In the genomic region with DNA sequence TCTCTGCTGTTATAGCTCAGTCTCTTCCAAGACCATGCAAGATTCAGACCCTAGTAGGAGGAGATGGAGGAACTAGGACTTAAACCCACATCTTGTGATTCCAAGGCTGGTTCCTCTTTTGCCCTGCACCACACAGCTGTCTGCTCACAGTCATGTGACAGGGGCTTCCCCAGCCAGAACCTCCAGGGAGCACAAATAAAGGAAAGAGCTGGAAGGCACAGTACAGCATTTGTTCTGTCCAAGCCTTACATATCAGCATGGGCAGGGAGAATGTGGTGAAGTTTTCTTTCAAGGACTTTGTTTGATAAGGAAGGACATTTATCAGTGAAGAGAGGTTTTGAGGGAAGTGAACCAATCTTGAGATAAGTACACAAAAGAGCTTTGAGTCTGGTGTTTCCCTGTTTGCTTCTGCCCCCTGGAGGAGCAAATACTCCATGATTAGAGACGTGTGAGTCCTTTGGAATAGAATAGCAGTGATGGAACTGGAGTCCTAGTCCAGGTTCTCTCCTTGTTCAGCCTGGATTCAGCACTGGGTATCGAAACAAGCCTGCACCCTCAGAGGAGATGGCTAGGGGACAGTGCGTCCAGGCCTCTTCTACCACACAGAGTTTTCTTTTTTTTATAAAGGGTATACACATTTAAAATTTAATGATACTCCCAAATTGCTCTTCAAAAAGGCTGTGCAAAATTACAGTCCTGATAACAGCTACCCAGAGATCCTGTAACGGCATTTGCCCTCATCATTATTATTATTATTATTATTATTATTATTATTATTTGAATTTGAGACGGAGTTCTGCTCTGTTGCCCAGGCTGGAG, we compare ENCODE assay signal across 1 cellular context.
TF ChIP-seq lines count a peak whose summit lies in the region.

No MANE protein-coding gene starts in this region.

TF ChIP-seq in K562, 482 proteins besides CTCF, POLR2A, EP300 and RAD21 (continued from another document and continues in another):
- TF ChIP-seq TAF7 (tag; IDR thresholded peaks at IDR 0.05) (no peak), ZNF77 (CRISPR knock-in tag; IDR thresholded peaks at IDR 0.05) (no peak), TOE1 (IDR thresholded peaks at IDR 0.05; ENCODE audit: borderline replicate concordance) (peak; percentile 94), TOE1 (CRISPR knock-in tag; IDR thresholded peaks at IDR 0.05; ENCODE audit: borderline replicate concordance, low read depth) (no peak), ZKSCAN1 (IDR thresholded peaks at IDR 0.05; ENCODE audit: low read depth, low read length) (no peak), ZNF507 (tag; conservative IDR thresholded peaks at IDR 0.05) (no peak), ESRRA (IDR thresholded peaks at IDR 0.05; ENCODE audit: borderline replicate concordance, low read depth) (peak; percentile 84), SIN3B (IDR thresholded peaks at IDR 0.05; ENCODE audit: low read depth) (no peak), RBM17 (IDR thresholded peaks at IDR 0.05; ENCODE audit: borderline replicate concordance, low read depth, low read length) (no peak), CHCHD3 (CRISPR knock-in tag; IDR thresholded peaks at IDR 0.05) (no peak), ZC3H11A (IDR thresholded peaks at IDR 0.05; ENCODE audit: low read depth, low read length) (no peak), TAF15 (IDR thresholded peaks at IDR 0.05; ENCODE audit: low read depth, low read length) (no peak), HNRNPK (IDR thresholded peaks at IDR 0.05; ENCODE audit: low read depth, low read length, poor library complexity, severe bottlenecking) (no peak), SMARCC2 (IDR thresholded peaks at IDR 0.05; ENCODE audit: low read depth) (no peak), KAT2B (IDR thresholded peaks at IDR 0.05; ENCODE audit: low read depth, low read length) (no peak), ZNF212 (CRISPR knock-in tag; IDR thresholded peaks at IDR 0.05) (no peak), CBX8 (IDR thresholded peaks at IDR 0.05; ENCODE audit: borderline replicate concordance, extremely low read depth, low read depth, low read length, poor library complexity, severe bottlenecking) (no peak), CAMTA2 (CRISPR knock-in tag; conservative IDR thresholded peaks at IDR 0.05) (no peak), MYNN (IDR thresholded peaks at IDR 0.05) (peak; percentile 57; the same call in 1 of the 2 replicates), MYNN (CRISPR knock-in tag; IDR thresholded peaks at IDR 0.05) (no peak), EZH2 (IDR thresholded peaks at IDR 0.05; ENCODE audit: borderline replicate concordance, low read depth, low read length) (no peak), NCOA6 (IDR thresholded peaks at IDR 0.05) (no peak)
- TF ChIP-seq, protein P1, sequence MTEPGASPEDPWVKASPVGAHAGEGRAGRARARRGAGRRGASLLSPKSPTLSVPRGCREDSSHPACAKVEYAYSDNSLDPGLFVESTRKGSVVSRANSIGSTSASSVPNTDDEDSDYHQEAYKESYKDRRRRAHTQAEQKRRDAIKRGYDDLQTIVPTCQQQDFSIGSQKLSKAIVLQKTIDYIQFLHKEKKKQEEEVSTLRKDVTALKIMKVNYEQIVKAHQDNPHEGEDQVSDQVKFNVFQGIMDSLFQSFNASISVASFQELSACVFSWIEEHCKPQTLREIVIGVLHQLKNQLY (CRISPR knock-in tag; conservative IDR thresholded peaks at IDR 0.05), result no peak
- TF ChIP-seq, protein P2, sequence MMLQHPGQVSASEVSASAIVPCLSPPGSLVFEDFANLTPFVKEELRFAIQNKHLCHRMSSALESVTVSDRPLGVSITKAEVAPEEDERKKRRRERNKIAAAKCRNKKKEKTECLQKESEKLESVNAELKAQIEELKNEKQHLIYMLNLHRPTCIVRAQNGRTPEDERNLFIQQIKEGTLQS (IDR thresholded peaks at IDR 0.05), result no peak
- TF ChIP-seq, protein P2 (CRISPR knock-in tag; conservative IDR thresholded peaks at IDR 0.05), result no peak
- TF ChIP-seq, protein P3, sequence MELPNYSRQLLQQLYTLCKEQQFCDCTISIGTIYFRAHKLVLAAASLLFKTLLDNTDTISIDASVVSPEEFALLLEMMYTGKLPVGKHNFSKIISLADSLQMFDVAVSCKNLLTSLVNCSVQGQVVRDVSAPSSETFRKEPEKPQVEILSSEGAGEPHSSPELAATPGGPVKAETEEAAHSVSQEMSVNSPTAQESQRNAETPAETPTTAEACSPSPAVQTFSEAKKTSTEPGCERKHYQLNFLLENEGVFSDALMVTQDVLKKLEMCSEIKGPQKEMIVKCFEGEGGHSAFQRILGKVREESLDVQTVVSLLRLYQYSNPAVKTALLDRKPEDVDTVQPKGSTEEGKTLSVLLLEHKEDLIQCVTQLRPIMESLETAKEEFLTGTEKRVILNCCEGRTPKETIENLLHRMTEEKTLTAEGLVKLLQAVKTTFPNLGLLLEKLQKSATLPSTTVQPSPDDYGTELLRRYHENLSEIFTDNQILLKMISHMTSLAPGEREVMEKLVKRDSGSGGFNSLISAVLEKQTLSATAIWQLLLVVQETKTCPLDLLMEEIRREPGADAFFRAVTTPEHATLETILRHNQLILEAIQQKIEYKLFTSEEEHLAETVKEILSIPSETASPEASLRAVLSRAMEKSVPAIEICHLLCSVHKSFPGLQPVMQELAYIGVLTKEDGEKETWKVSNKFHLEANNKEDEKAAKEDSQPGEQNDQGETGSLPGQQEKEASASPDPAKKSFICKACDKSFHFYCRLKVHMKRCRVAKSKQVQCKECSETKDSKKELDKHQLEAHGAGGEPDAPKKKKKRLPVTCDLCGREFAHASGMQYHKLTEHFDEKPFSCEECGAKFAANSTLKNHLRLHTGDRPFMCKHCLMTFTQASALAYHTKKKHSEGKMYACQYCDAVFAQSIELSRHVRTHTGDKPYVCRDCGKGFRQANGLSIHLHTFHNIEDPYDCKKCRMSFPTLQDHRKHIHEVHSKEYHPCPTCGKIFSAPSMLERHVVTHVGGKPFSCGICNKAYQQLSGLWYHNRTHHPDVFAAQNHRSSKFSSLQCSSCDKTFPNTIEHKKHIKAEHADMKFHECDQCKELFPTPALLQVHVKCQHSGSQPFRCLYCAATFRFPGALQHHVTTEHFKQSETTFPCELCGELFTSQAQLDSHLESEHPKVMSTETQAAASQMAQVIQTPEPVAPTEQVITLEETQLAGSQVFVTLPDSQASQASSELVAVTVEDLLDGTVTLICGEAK (IDR thresholded peaks at IDR 0.05), result no peak
- TF ChIP-seq, protein P3 (CRISPR knock-in tag; IDR thresholded peaks at IDR 0.05), result no peak
- TF ChIP-seq, protein P4, sequence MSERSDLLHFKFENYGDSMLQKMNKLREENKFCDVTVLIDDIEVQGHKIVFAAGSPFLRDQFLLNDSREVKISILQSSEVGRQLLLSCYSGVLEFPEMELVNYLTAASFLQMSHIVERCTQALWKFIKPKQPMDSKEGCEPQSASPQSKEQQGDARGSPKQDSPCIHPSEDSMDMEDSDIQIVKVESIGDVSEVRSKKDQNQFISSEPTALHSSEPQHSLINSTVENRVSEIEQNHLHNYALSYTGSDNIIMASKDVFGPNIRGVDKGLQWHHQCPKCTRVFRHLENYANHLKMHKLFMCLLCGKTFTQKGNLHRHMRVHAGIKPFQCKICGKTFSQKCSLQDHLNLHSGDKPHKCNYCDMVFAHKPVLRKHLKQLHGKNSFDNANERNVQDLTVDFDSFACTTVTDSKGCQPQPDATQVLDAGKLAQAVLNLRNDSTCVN (CRISPR knock-in tag; IDR thresholded peaks at IDR 0.05), result no peak
- TF ChIP-seq, protein P5, sequence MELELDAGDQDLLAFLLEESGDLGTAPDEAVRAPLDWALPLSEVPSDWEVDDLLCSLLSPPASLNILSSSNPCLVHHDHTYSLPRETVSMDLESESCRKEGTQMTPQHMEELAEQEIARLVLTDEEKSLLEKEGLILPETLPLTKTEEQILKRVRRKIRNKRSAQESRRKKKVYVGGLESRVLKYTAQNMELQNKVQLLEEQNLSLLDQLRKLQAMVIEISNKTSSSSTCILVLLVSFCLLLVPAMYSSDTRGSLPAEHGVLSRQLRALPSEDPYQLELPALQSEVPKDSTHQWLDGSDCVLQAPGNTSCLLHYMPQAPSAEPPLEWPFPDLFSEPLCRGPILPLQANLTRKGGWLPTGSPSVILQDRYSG (tag; conservative IDR thresholded peaks at IDR 0.05; ENCODE audit: low read depth), result no peak
- TF ChIP-seq, protein P6, sequence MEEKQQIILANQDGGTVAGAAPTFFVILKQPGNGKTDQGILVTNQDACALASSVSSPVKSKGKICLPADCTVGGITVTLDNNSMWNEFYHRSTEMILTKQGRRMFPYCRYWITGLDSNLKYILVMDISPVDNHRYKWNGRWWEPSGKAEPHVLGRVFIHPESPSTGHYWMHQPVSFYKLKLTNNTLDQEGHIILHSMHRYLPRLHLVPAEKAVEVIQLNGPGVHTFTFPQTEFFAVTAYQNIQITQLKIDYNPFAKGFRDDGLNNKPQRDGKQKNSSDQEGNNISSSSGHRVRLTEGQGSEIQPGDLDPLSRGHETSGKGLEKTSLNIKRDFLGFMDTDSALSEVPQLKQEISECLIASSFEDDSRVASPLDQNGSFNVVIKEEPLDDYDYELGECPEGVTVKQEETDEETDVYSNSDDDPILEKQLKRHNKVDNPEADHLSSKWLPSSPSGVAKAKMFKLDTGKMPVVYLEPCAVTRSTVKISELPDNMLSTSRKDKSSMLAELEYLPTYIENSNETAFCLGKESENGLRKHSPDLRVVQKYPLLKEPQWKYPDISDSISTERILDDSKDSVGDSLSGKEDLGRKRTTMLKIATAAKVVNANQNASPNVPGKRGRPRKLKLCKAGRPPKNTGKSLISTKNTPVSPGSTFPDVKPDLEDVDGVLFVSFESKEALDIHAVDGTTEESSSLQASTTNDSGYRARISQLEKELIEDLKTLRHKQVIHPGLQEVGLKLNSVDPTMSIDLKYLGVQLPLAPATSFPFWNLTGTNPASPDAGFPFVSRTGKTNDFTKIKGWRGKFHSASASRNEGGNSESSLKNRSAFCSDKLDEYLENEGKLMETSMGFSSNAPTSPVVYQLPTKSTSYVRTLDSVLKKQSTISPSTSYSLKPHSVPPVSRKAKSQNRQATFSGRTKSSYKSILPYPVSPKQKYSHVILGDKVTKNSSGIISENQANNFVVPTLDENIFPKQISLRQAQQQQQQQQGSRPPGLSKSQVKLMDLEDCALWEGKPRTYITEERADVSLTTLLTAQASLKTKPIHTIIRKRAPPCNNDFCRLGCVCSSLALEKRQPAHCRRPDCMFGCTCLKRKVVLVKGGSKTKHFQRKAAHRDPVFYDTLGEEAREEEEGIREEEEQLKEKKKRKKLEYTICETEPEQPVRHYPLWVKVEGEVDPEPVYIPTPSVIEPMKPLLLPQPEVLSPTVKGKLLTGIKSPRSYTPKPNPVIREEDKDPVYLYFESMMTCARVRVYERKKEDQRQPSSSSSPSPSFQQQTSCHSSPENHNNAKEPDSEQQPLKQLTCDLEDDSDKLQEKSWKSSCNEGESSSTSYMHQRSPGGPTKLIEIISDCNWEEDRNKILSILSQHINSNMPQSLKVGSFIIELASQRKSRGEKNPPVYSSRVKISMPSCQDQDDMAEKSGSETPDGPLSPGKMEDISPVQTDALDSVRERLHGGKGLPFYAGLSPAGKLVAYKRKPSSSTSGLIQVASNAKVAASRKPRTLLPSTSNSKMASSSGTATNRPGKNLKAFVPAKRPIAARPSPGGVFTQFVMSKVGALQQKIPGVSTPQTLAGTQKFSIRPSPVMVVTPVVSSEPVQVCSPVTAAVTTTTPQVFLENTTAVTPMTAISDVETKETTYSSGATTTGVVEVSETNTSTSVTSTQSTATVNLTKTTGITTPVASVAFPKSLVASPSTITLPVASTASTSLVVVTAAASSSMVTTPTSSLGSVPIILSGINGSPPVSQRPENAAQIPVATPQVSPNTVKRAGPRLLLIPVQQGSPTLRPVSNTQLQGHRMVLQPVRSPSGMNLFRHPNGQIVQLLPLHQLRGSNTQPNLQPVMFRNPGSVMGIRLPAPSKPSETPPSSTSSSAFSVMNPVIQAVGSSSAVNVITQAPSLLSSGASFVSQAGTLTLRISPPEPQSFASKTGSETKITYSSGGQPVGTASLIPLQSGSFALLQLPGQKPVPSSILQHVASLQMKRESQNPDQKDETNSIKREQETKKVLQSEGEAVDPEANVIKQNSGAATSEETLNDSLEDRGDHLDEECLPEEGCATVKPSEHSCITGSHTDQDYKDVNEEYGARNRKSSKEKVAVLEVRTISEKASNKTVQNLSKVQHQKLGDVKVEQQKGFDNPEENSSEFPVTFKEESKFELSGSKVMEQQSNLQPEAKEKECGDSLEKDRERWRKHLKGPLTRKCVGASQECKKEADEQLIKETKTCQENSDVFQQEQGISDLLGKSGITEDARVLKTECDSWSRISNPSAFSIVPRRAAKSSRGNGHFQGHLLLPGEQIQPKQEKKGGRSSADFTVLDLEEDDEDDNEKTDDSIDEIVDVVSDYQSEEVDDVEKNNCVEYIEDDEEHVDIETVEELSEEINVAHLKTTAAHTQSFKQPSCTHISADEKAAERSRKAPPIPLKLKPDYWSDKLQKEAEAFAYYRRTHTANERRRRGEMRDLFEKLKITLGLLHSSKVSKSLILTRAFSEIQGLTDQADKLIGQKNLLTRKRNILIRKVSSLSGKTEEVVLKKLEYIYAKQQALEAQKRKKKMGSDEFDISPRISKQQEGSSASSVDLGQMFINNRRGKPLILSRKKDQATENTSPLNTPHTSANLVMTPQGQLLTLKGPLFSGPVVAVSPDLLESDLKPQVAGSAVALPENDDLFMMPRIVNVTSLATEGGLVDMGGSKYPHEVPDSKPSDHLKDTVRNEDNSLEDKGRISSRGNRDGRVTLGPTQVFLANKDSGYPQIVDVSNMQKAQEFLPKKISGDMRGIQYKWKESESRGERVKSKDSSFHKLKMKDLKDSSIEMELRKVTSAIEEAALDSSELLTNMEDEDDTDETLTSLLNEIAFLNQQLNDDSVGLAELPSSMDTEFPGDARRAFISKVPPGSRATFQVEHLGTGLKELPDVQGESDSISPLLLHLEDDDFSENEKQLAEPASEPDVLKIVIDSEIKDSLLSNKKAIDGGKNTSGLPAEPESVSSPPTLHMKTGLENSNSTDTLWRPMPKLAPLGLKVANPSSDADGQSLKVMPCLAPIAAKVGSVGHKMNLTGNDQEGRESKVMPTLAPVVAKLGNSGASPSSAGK (IDR thresholded peaks at IDR 0.05), result peak; percentile 26; the same call in 1 of the 2 replicates
